8 cellular contexts compared by ENCODE assay signal in genomic region chr14:71166434-71166833, GRCh38.
DNase-seq lines count a peak whose midpoint lies in the region; ATAC-seq and TF ChIP-seq lines count a peak whose summit lies in the region.

No MANE protein-coding gene starts in this region.

- no peak overlapping the region for H3K4me3 Mint-ChIP-seq in WTC11
- no peak overlapping the region for H3K4me3 Mint-ChIP-seq in activated T-cell treated with anti-CD3 and anti-CD28 coated beads, Interleukin-2, amount 50 U/mL, for 24 hours

- peaks cover 2% of the 10 kb centered on the region; the same call in 1 of the 2 replicates for H3K9me3 Mint-ChIP-seq in WTC11
- H3K9me3 Mint-ChIP-seq in activated T-cell treated with anti-CD3 and anti-CD28 coated beads, Interleukin-2, amount 50 U/mL, for 24 hours, result no peaks in the 10 kb centered on the region

- H3K4me1 Mint-ChIP-seq in WTC11, result peaks cover 3% of the 10 kb centered on the region
- H3K4me1 Mint-ChIP-seq in activated T-cell treated with anti-CD3 and anti-CD28 coated beads, Interleukin-2, amount 50 U/mL, for 24 hours (ENCODE audit: low read depth), result peaks cover 15% of the 10 kb centered on the region

- H3K36me3 Mint-ChIP-seq in WTC11, result no peaks in the 10 kb centered on the region
- H3K36me3 Mint-ChIP-seq in activated T-cell treated with anti-CD3 and anti-CD28 coated beads, Interleukin-2, amount 50 U/mL, for 24 hours (ENCODE audit: low read depth), result no peaks in the 10 kb centered on the region

- CTCF ChIA-PET in WTC11 (lab: Charles Lee), result interaction anchor here (0.6 to 2.5 kb wide), 35 partner anchors 9 to 586 kb away, joined by 3 to 28 read pairs (median 3); partner anchors contain the start of gene SIPA1L1

- H3K27ac Mint-ChIP-seq in WTC11, result no peak overlapping the region
- no peak overlapping the region for H3K27ac Mint-ChIP-seq in activated T-cell treated with anti-CD3 and anti-CD28 coated beads, Interleukin-2, amount 50 U/mL, for 24 hours

- no peak for TF ChIP-seq CTCF in WTC11 (IDR thresholded peaks at IDR 0.05)

- DNase-seq in DMS 273 (lab: John Stamatoyannopoulos, UW; ENCODE audit: unreplicated experiment), result peak; percentile 76
- DNase-seq in HuH-7 (ENCODE audit: low spot score), result peak; percentile 70
- DNase-seq in WTC11 (ENCODE audit: low spot score), result peak; percentile 39
- peak; percentile 86 for DNase-seq in iPS-NIHi7 (ENCODE audit: extremely low spot score)
- no peak for DNase-seq in NCI-H187 treated with DMSO at 0.1 percent for 48 hours (lab: John Stamatoyannopoulos, UW)
- no peak for DNase-seq in activated T-cell treated with anti-CD3 and anti-CD28 coated beads, Interleukin-2, amount 50 U/mL, for 24 hours

- no peaks in the 10 kb centered on the region; the same call in 1 of the 2 replicates for H3K27me3 Mint-ChIP-seq in WTC11 (ENCODE audit: low read depth)
- peaks cover 30% of the 10 kb centered on the region for H3K27me3 Mint-ChIP-seq in activated T-cell treated with anti-CD3 and anti-CD28 coated beads, Interleukin-2, amount 50 U/mL, for 24 hours

- POLR2A ChIA-PET in WTC11 (lab: Charles Lee), result interaction anchor here (1.8 kb wide), 1 partner anchor 18 kb away, joined by 3 read pairs; no protein-coding TSS in a partner anchor

- ATAC-seq in WTC11 (peak; percentile 85), HG02938 (IDR thresholded peaks at IDR 0.05; ENCODE audit: unreplicated experiment) (no peak), HG03520 (IDR thresholded peaks at IDR 0.05; ENCODE audit: unreplicated experiment) (no peak)

TF ChIP-seq in WTC11, 78 proteins besides CTCF, POLR2A, EP300 and RAD21:
- TF ChIP-seq, protein P1, sequence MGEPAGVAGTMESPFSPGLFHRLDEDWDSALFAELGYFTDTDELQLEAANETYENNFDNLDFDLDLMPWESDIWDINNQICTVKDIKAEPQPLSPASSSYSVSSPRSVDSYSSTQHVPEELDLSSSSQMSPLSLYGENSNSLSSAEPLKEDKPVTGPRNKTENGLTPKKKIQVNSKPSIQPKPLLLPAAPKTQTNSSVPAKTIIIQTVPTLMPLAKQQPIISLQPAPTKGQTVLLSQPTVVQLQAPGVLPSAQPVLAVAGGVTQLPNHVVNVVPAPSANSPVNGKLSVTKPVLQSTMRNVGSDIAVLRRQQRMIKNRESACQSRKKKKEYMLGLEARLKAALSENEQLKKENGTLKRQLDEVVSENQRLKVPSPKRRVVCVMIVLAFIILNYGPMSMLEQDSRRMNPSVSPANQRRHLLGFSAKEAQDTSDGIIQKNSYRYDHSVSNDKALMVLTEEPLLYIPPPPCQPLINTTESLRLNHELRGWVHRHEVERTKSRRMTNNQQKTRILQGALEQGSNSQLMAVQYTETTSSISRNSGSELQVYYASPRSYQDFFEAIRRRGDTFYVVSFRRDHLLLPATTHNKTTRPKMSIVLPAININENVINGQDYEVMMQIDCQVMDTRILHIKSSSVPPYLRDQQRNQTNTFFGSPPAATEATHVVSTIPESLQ (CRISPR knock-in tag; IDR thresholded peaks at IDR 0.05), result no peak
- TF ChIP-seq CREM (CRISPR knock-in tag; IDR thresholded peaks at IDR 0.05), result no peak

Comparison
In these comparisons a context has a peak if more than half of its experiments do, and no peak if none do; other contexts are left out.
1. DNase-seq: peak in DMS 273 (single experiment), HuH-7 (single experiment), WTC11 (single experiment) and iPS-NIHi7 (single experiment); none in NCI-H187 treated with DMSO at 0.1 percent for 48 hours (single experiment) and activated T-cell treated with anti-CD3 and anti-CD28 coated beads, Interleukin-2, amount 50 U/mL, for 24 hours (single experiment).